8 cellular contexts compared by ENCODE assay signal in genomic region chr20:47317127-47317895, GRCh38. TPM values are rescaled to one million over a fixed set of nuclear protein-coding genes. Genes with fewer than 3 reads are reported as not detected.
A peak's percentile ranks its signal among the peaks of the same experiment; 100 is the strongest.
DNase-seq lines count a peak whose midpoint lies in the region; ATAC-seq and TF ChIP-seq lines count a peak whose summit lies in the region.

No MANE protein-coding gene starts in this region.

- H3K9ac ChIP-seq in duodenal mucosa (ENCODE audit: low read depth in 1 of 2, low read length in 2 of 2) (peak overlapping the region; percentile 75 to 80), mesenchymal stem cell (ENCODE audit: low read length) (peak overlapping the region; percentile 96)

- no peak overlapping the region for H2AFZ ChIP-seq in mesenchymal stem cell (ENCODE audit: low read depth, low read length)

- H3K4me2 ChIP-seq in mesenchymal stem cell (ENCODE audit: low read length, poor library complexity, severe bottlenecking) = no peak overlapping the region

- CTCF ChIA-PET in CD8-positive, alpha-beta T cell (lab: Charles Lee) = interaction anchor here (1.7 to 3.8 kb wide), 3 partner anchors 43 to 67 kb away, joined by 3 to 18 read pairs (median 9); no protein-coding TSS in a partner anchor

- H2BK5ac ChIP-seq in mesenchymal stem cell (ENCODE audit: low read depth, low read length, poor library complexity, severe bottlenecking) = peak overlapping the region; percentile 88

- H2BK12ac ChIP-seq in mesenchymal stem cell (ENCODE audit: low read length in 2 of 2) = peak overlapping the region; percentile 98 to 99

- no peak for TF ChIP-seq CTCF in CD8-positive, alpha-beta T cell (IDR thresholded peaks at IDR 0.05)

- no peak overlapping the region for H3K27ac ChIP-seq in CD8-positive, alpha-beta T cell (ENCODE audit: low read depth, low read length)
- H3K27ac ChIP-seq in duodenal mucosa (ENCODE audit: low read depth, low read length) = peak overlapping the region; percentile 94
- peak overlapping the region; percentile 97 for H3K27ac ChIP-seq in mesenchymal stem cell (ENCODE audit: low read length, poor library complexity, severe bottlenecking)

- no peak overlapping the region for H3K4me3 Mint-ChIP-seq in CD8-positive, alpha-beta T cell

- H3K27me3 Mint-ChIP-seq in CD8-positive, alpha-beta T cell (ENCODE audit: low read depth) = no peaks in the 10 kb centered on the region

- no peaks in the 10 kb centered on the region for H3K9me3 Mint-ChIP-seq in CD8-positive, alpha-beta T cell

- peaks cover 43% of the 10 kb centered on the region for H3K4me1 ChIP-seq in CD8-positive, alpha-beta T cell (ENCODE audit: insufficient read depth, low read length)
- peaks cover 48 to 63% of the 10 kb centered on the region in 2 donors for H3K4me1 ChIP-seq in duodenal mucosa (ENCODE audit: control insufficient read depth in 1 of 2, insufficient read depth in 2 of 2, low read length in 2 of 2)
- H3K4me1 ChIP-seq in mesenchymal stem cell (ENCODE audit: control insufficient read depth, insufficient read depth, low read depth, low read length) = peaks cover 39% of the 10 kb centered on the region

- peak overlapping the region; percentile 65 to 99 for H3K18ac ChIP-seq in mesenchymal stem cell (ENCODE audit: low read depth in 1 of 2, low read length in 2 of 2)

- POLR2A ChIA-PET in CD8-positive, alpha-beta T cell (lab: Charles Lee) = no interaction called here

- peaks cover 3% of the 10 kb centered on the region for H3K79me1 ChIP-seq in mesenchymal stem cell (replicated peaks; ENCODE audit: low read length, poor library complexity, severe bottlenecking)

- peak overlapping the region; percentile 99 for H2BK120ac ChIP-seq in mesenchymal stem cell (ENCODE audit: low read depth, low read length)

- 6% methylated on average over 13 of the region's 13 CpGs for WGBS in mesenchymal stem cell

- peak in 6 of 7 experiments; percentile 33 to 63 (median 50) for DNase-seq in CD8-positive, alpha-beta T cell
- peak; percentile 53 for DNase-seq in NCI-H2107 (lab: John Stamatoyannopoulos, UW)
- DNase-seq in activated CD4-positive, alpha-beta T cell treated with anti-CD3 and anti-CD28 coated beads, Interleukin-2, amount 50 U/mL, for 48 hours = peak; percentile 63 to 72
- peak; percentile 99 for DNase-seq in mesenchymal stem cell
- DNase-seq in stimulated activated CD8-positive, alpha-beta memory T cell treated with anti-CD3 and anti-CD28 coated beads, Interleukin-12 subunit alpha, Interleukin-12 subunit beta, amount 100 ng/mL, for 4 hours (ENCODE audit: low read depth) = peak; percentile 29

- H3K14ac ChIP-seq in mesenchymal stem cell (ENCODE audit: low read length in 2 of 2) = peak overlapping the region in 1 of 2 experiments; percentile 89

- no peaks in the 10 kb centered on the region for H3K27me3 ChIP-seq in CD8-positive, alpha-beta T cell (ENCODE audit: insufficient read depth, low read length)
- H3K27me3 ChIP-seq in duodenal mucosa (ENCODE audit: control insufficient read depth in 1 of 2, insufficient read depth in 2 of 2, low read length in 2 of 2) = no peaks in the 10 kb centered on the region
- no peaks in the 10 kb centered on the region for H3K27me3 ChIP-seq in mesenchymal stem cell (ENCODE audit: control insufficient read depth in 1 of 2, insufficient read depth in 1 of 2, low read length in 2 of 2)

- H2AK5ac ChIP-seq in mesenchymal stem cell (ENCODE audit: low read length, severe bottlenecking) = peak overlapping the region; percentile 100

- intact Hi-C loops in CD8-positive, alpha-beta T cell (cut with DNase I, micrococcal nuclease) = loop anchor here in 1 of 2 experiments (5.0 kb wide), 1 partner anchor 35 kb away; no protein-coding TSS in a partner anchor

- H3K36me3 Mint-ChIP-seq in CD8-positive, alpha-beta T cell = peaks cover 20% of the 10 kb centered on the region

- peak; percentile 77 for ATAC-seq in CD8-positive, alpha-beta T cell
- ATAC-seq in HG02970 (IDR thresholded peaks at IDR 0.05; ENCODE audit: low FRiP score, unreplicated experiment) (no peak), GM19397 (IDR thresholded peaks at IDR 0.05; ENCODE audit: unreplicated experiment) (no peak)

- peak overlapping the region; percentile 94 to 98 for H3K4ac ChIP-seq in mesenchymal stem cell (ENCODE audit: low read depth in 1 of 2, low read length in 2 of 2)

- peaks cover 67% of the 10 kb centered on the region for H3K4me1 Mint-ChIP-seq in CD8-positive, alpha-beta T cell (ENCODE audit: low read depth)

- no peaks in the 10 kb centered on the region for H3K36me3 ChIP-seq in CD8-positive, alpha-beta T cell (ENCODE audit: insufficient read depth, low read length)
- H3K36me3 ChIP-seq in duodenal mucosa (ENCODE audit: control insufficient read depth in 1 of 2, insufficient read depth in 2 of 2, low read length in 2 of 2) (no peaks in the 10 kb centered on the region), mesenchymal stem cell (ENCODE audit: control insufficient read depth in 1 of 2, insufficient read depth in 2 of 2, low read depth in 1 of 2, low read length in 2 of 2) (peaks cover 0 to 1% of the 10 kb centered on the region in 2 experiments)

- H4K91ac ChIP-seq in mesenchymal stem cell (ENCODE audit: low read length) = peak overlapping the region; percentile 99

- peak overlapping the region; percentile 96 for H4K8ac ChIP-seq in mesenchymal stem cell (ENCODE audit: low read length)

- peak overlapping the region in 1 of 2 experiments; percentile 95 for H3K23ac ChIP-seq in mesenchymal stem cell (ENCODE audit: low read length in 2 of 2)

- no peaks in the 10 kb centered on the region for H3K9me3 ChIP-seq in CD8-positive, alpha-beta T cell (ENCODE audit: low read length)
- H3K9me3 ChIP-seq in duodenal mucosa (ENCODE audit: control insufficient read depth in 1 of 2, low read length in 2 of 2) (no peaks in the 10 kb centered on the region), mesenchymal stem cell (ENCODE audit: control insufficient read depth, low read length) (no peaks in the 10 kb centered on the region)

- H3K27ac Mint-ChIP-seq in CD8-positive, alpha-beta T cell = peak overlapping the region; percentile 78

- H3K4me3 ChIP-seq in CD8-positive, alpha-beta T cell (ENCODE audit: low read depth, low read length) = no peak overlapping the region
- peak overlapping the region in 1 of 2 donors; percentile 48 for H3K4me3 ChIP-seq in duodenal mucosa (ENCODE audit: low read depth in 1 of 2, low read length in 2 of 2)
- peak overlapping the region in 1 of 2 experiments; percentile 39 for H3K4me3 ChIP-seq in mesenchymal stem cell (ENCODE audit: insufficient read depth in 1 of 2, low read depth in 1 of 2, low read length in 2 of 2)

- H2BK15ac ChIP-seq in mesenchymal stem cell (ENCODE audit: low read depth, poor library complexity, severe bottlenecking) = no peak overlapping the region

RNA-seq across cellular contexts. Expression of gene ZMYND8, which starts 39.2 kb away (rescaled TPM):
- 10 to 100 TPM; 23.2 to 27.0 TPM for total RNA-seq in CD8-positive, alpha-beta T cell
- 21.6 TPM for polyA plus RNA-seq in mesenchymal stem cell (2013, experiment 1 of 2)
- 24.4 TPM for polyA plus RNA-seq in mesenchymal stem cell (2013, experiment 2 of 2)

Comparison
In these comparisons a context has a peak if more than half of its experiments do, and no peak if none do; other contexts are left out.
1. DNase-seq: peak in every context shown above with its lines; median percentile 99 in mesenchymal stem cell; 68 in activated CD4-positive, alpha-beta T cell treated with anti-CD3 and anti-CD28 coated beads, Interleukin-2, amount 50 U/mL, for 48 hours; 53 in NCI-H2107; 50 in CD8-positive, alpha-beta T cell; 29 in stimulated activated CD8-positive, alpha-beta memory T cell treated with anti-CD3 and anti-CD28 coated beads, Interleukin-12 subunit alpha, Interleukin-12 subunit beta, amount 100 ng/mL, for 4 hours.